ENCODE assay signal across 26 cellular contexts in genomic region chr5:150340614-150341265, GRCh38. TPM values are rescaled to one million over a fixed set of nuclear protein-coding genes. Genes with fewer than 3 reads are reported as not detected.
DNase-seq lines count a peak whose midpoint lies in the region; ATAC-seq and TF ChIP-seq lines count a peak whose summit lies in the region.
"Had no signal": no experiment of that assay in that cellular context is flagged by ENCODE, and none has a peak within 500 bp of the region (broad histone marks: within the 10 kb centered on the region; RNA-seq: fewer than 3 reads in every experiment).

No MANE protein-coding gene starts in this region.

- H3K4me3 Mint-ChIP-seq in activated naive CD8-positive, alpha-beta T cell treated with anti-CD3 and anti-CD28 coated beads, Interleukin-2, amount 10 ng/mL, durations not matched to agents 7 days and 5 days = no peak overlapping the region
- H3K4me3 Mint-ChIP-seq: CD4-positive, alpha-beta memory T cell; HFFc6; naive B cell had no signal

- H3K4me3 ChIP-seq in NB4 (ENCODE audit: low read depth, low read length) = no peak overlapping the region
- H3K4me3 ChIP-seq in tibial nerve = no peak overlapping the region
- H3K4me3 ChIP-seq in lower leg skin (ENCODE audit: low read depth, poor library complexity, severe bottlenecking) = no peak overlapping the region
- H3K4me3 ChIP-seq: gastrocnemius medialis, lower lobe of right lung, MG63, right lobe of liver, transverse colon had no signal

- no peaks in the 10 kb centered on the region for H3K36me3 Mint-ChIP-seq in activated naive CD8-positive, alpha-beta T cell treated with anti-CD3 and anti-CD28 coated beads, Interleukin-2, amount 10 ng/mL, durations not matched to agents 7 days and 5 days
- H3K36me3 Mint-ChIP-seq: CD4-positive, alpha-beta memory T cell; naive B cell had no signal

- H3K27ac ChIP-seq in tibial nerve = no peak overlapping the region
- H3K27ac ChIP-seq: gastrocnemius medialis, HL-60, lower lobe of right lung, right lobe of liver, transverse colon had no signal

- H3K4me1 ChIP-seq in tibial nerve = peaks cover 0 to 12% (median 5%) of the 10 kb centered on the region in 4 donors
- H3K4me1 ChIP-seq: lower lobe of right lung, right lobe of liver, transverse colon had no signal

- no peaks in the 10 kb centered on the region for H3K27me3 ChIP-seq in tibial nerve
- H3K27me3 ChIP-seq: gastrocnemius medialis, MG63, right lobe of liver, transverse colon had no signal

- in situ Hi-C loops in KBM-7 (cut with MboI; ENCODE audit: low pct_unique_long_range_greater_than_20kb, low sequenced_read_pairs) = loop anchor here (10.0 kb wide), 1 partner anchor 66 kb away; no protein-coding TSS in a partner anchor

- TF ChIP-seq POLR2A in NB4 (IDR thresholded peaks at IDR 0.05; ENCODE audit: extremely low read depth, insufficient read length) = no peak
- TF ChIP-seq POLR2A in tibial nerve (IDR thresholded peaks at IDR 0.05) = no peak
- TF ChIP-seq POLR2A in lower leg skin (IDR thresholded peaks at IDR 0.05) = no peak

- peak; percentile 29 for DNase-seq in KBM-7
- peak; percentile 61 for DNase-seq in NB4 (ENCODE audit: low read depth)
- DNase-seq in activated naive CD8-positive, alpha-beta T cell treated with anti-CD3 and anti-CD28 coated beads, Interleukin-2, amount 10 ng/mL, durations not matched to agents 7 days and 5 days = no peak
- peak; percentile 50 for DNase-seq in pons (ENCODE audit: low spot score)
- DNase-seq in tibial nerve (ENCODE audit: low spot score in 2 of 2) = no peak
- no peak for DNase-seq in lower leg skin (ENCODE audit: low spot score in 2 of 2)
- DNase-seq in stimulated activated CD4-positive, alpha-beta T cell treated with anti-CD3 and anti-CD28 coated beads, Interleukin-2, amount 100 ng/mL, for 48 hours = no peak
- DNase-seq: activated CD4-positive, alpha-beta T cell treated with anti-CD3 and anti-CD28 coated beads for 1 hour; activated naive CD4-positive, alpha-beta T cell treated with Interleukin-2 at 50 U/mL for 16 hours; CD4-positive, alpha-beta memory T cell; DMS53; gastrocnemius medialis; GF-D8; HFFc6; islet precursor cell; lower lobe of right lung; MG63; naive B cell; NCI-H1694 treated with DMSO at 0.1 percent for 48 hours; NCI-H774; right lobe of liver; SK-N-SH; T-helper 9 cell; transverse colon had no signal

- peak; percentile 25 for ATAC-seq in activated naive CD8-positive, alpha-beta T cell treated with anti-CD3 and anti-CD28 coated beads, Interleukin-2, amount 10 ng/mL, durations not matched to agents 7 days and 5 days (ENCODE audit: low read depth)
- ATAC-seq: esophagus mucosa, gastrocnemius medialis, right lobe of liver had no signal

- peaks cover 6% of the 10 kb centered on the region for H3K27me3 Mint-ChIP-seq in activated naive CD8-positive, alpha-beta T cell treated with anti-CD3 and anti-CD28 coated beads, Interleukin-2, amount 10 ng/mL, durations not matched to agents 7 days and 5 days
- H3K27me3 Mint-ChIP-seq: CD4-positive, alpha-beta memory T cell had no signal

- H3K27ac Mint-ChIP-seq in activated naive CD8-positive, alpha-beta T cell treated with anti-CD3 and anti-CD28 coated beads, Interleukin-2, amount 10 ng/mL, durations not matched to agents 7 days and 5 days = no peak overlapping the region
- H3K27ac Mint-ChIP-seq: HFFc6 had no signal

- POLR2A ChIA-PET in activated naive CD8-positive, alpha-beta T cell treated with anti-CD3 and anti-CD28 coated beads, Interleukin-2, amount 10 ng/mL, durations not matched to agents 7 days and 5 days (lab: Charles Lee) = interaction anchor here (0.7 kb wide), 1 partner anchor 80 kb away, joined by 4 read pairs; no protein-coding TSS in a partner anchor

- H3K4me1 Mint-ChIP-seq in activated naive CD8-positive, alpha-beta T cell treated with anti-CD3 and anti-CD28 coated beads, Interleukin-2, amount 10 ng/mL, durations not matched to agents 7 days and 5 days = peaks cover 14% of the 10 kb centered on the region
- H3K4me1 Mint-ChIP-seq: naive B cell had no signal

- H3K9me3 ChIP-seq in tibial nerve = no peaks in the 10 kb centered on the region
- H3K9me3 ChIP-seq: gastrocnemius medialis, lower lobe of right lung, MG63, right lobe of liver, SK-N-SH, transverse colon had no signal

- no peaks in the 10 kb centered on the region for H3K36me3 ChIP-seq in tibial nerve
- H3K36me3 ChIP-seq: gastrocnemius medialis, lower lobe of right lung, MG63, right lobe of liver, transverse colon had no signal

- intact Hi-C loops in lower leg skin (cut with DNase I; ENCODE audit: low total_unique reads) = no loop called here

- no peaks in the 10 kb centered on the region for H3K9me3 Mint-ChIP-seq in activated naive CD8-positive, alpha-beta T cell treated with anti-CD3 and anti-CD28 coated beads, Interleukin-2, amount 10 ng/mL, durations not matched to agents 7 days and 5 days
- H3K9me3 Mint-ChIP-seq: CD4-positive, alpha-beta memory T cell; HFFc6 had no signal

- no peak for TF ChIP-seq CTCF in NB4 (IDR thresholded peaks at IDR 0.05; ENCODE audit: low read depth, low read length)
- no peak for TF ChIP-seq CTCF in tibial nerve (IDR thresholded peaks at IDR 0.05)
- TF ChIP-seq CTCF in lower leg skin (IDR thresholded peaks at IDR 0.05) = no peak

- TF ChIP-seq EP300 in tibial nerve (IDR thresholded peaks at IDR 0.05) = no peak

- 71 to 77% methylated on average over 7 of the region's 7 CpGs for WGBS in tibial nerve, 2 donors
- 79% methylated on average over 7 of the region's 7 CpGs for WGBS in lower leg skin, 2 donors

RNA-seq across cellular contexts. Expression of gene TCOF1, which starts 16.8 kb away (rescaled TPM):
- total RNA-seq in activated naive CD8-positive, alpha-beta T cell treated with anti-CD3 and anti-CD28 coated beads, Interleukin-2, amount 10 ng/mL, durations not matched to agents 7 days and 5 days = 10 to 100 TPM; 68.8 to 72.5 TPM
- total RNA-seq in tibial nerve (10 to 100 TPM; 32.1 to 64.8 (median 38.7) TPM), lower leg skin (10 to 100 TPM; 30.6 to 35.0 (median 32.2) TPM)

RNA-seq across cellular contexts. Expression of gene ARSI, which starts 38.0 kb away (rescaled TPM):
- total RNA-seq in activated naive CD8-positive, alpha-beta T cell treated with anti-CD3 and anti-CD28 coated beads, Interleukin-2, amount 10 ng/mL, durations not matched to agents 7 days and 5 days = not detected
- 10 to 100 TPM in 1 of 4 donors, 1 to 10 TPM in 3; 7.3 to 17.0 (median 8.1) TPM for total RNA-seq in tibial nerve
- total RNA-seq in lower leg skin = 1 to 10 TPM; 1.6 to 4.5 (median 2.6) TPM
- total RNA-seq: CD4-positive, alpha-beta memory T cell; gastrocnemius medialis had no signal

RNA-seq across cellular contexts. Expression of gene CAMK2A, which starts 51.2 kb away (rescaled TPM):
- total RNA-seq in activated naive CD8-positive, alpha-beta T cell treated with anti-CD3 and anti-CD28 coated beads, Interleukin-2, amount 10 ng/mL, durations not matched to agents 7 days and 5 days = not detected
- total RNA-seq in tibial nerve = 1 to 10 TPM in 3 of 4 donors, under 1 TPM in 1; 0.20 to 2.4 (median 1.3) TPM
- total RNA-seq in lower leg skin = under 1 TPM in 1 of 4 donors, not detected in 3; 0.23 TPM
- total RNA-seq: CD4-positive, alpha-beta memory T cell had no signal

Comparison
In these comparisons a context has a peak if more than half of its experiments do, and no peak if none do; other contexts are left out.
1. DNase-seq: peak in KBM-7 (single experiment), NB4 (single experiment) and pons (single experiment); none in activated naive CD8-positive, alpha-beta T cell treated with anti-CD3 and anti-CD28 coated beads, Interleukin-2, amount 10 ng/mL, durations not matched to agents 7 days and 5 days (single experiment), tibial nerve (0 of 2), lower leg skin (0 of 2) and stimulated activated CD4-positive, alpha-beta T cell treated with anti-CD3 and anti-CD28 coated beads, Interleukin-2, amount 100 ng/mL, for 48 hours (0 of 2).